ENCODE assay signal across 17 cellular contexts in the genomic region with DNA sequence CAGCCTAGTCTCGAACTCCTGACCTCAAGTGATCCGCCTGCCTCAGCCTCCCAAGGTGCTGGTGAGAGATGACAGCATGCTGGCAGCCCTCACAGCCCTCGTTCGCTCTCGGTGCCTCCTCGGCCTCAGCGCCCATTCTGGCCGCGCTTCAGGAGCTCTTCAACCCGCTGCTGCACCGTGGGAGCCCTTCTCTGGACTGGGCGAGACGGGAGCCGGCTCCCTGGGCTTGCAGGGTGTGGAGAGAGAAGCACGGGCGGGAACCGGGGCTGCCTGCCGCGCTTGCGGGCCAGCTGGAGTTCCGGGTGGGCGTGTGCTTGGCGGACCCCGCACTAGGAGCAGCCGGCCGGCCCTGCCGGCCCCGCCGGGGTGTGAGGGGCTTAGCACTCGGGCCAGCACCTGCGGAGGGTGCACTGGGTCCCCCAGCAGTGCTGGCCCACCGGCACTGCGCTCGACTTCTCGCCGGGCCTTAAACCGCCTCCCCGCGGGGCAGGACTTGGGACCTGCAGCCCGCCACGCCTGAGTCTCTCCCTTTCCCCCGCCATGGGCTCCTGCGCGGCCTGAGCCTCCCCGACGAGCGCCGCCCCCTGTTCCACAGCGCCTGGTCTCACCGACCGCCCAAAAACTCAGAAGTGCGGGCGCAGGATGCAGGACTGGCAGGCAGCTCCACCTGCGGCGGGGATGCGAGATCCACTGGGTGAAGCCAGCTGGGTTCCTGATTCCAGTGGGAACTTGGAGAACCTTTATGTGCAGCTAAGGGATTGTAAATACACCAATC. TPM values are rescaled to one million over a fixed set of nuclear protein-coding genes. Genes with fewer than 3 reads are reported as not detected.
DNase-seq lines count a peak whose midpoint lies in the region; ATAC-seq and TF ChIP-seq lines count a peak whose summit lies in the region.
"Had no signal": no experiment of that assay in that cellular context is flagged by ENCODE, and none has a peak within 500 bp of the region (broad histone marks: within the 10 kb centered on the region; RNA-seq: fewer than 3 reads in every experiment).

No MANE protein-coding gene starts in this region.

- peak overlapping the region; percentile 40 to 77 (median 65) for H3K4me2 ChIP-seq in BLaER1 treated with 17β-estradiol and CSF1 and Interleukin-3, amounts not matched to agents 10 nM and 100 nM

- peak overlapping the region in 4 of 11 experiments; percentile 33 to 56 (median 40); a peak in 7 of 22 replicates for H3K9ac ChIP-seq in BLaER1 treated with 17β-estradiol and CSF1 and Interleukin-3, amounts not matched to agents 10 nM and 100 nM
- H3K9ac ChIP-seq in endodermal cell (ENCODE audit: extremely low read depth, low read length, poor library complexity, severe bottlenecking), result no peak overlapping the region

- no peaks in the 10 kb centered on the region for H3K36me3 Mint-ChIP-seq in endodermal cell (ENCODE audit: low read depth)
- no peaks in the 10 kb centered on the region for H3K36me3 Mint-ChIP-seq in CD4-positive, alpha-beta T cell (ENCODE audit: low read depth)

- peak overlapping the region; percentile 37 for H3K4me3 Mint-ChIP-seq in endodermal cell
- no peak overlapping the region for H3K4me3 Mint-ChIP-seq in CD4-positive, alpha-beta T cell
- H3K4me3 Mint-ChIP-seq: activated T-helper 17 cell treated with anti-CD3 and anti-CD28 coated beads, Interleukin-2, amount 50 U/mL, for 72 hours had no signal

- no peak overlapping the region for H3K27ac Mint-ChIP-seq in endodermal cell
- H3K27ac Mint-ChIP-seq in CD4-positive, alpha-beta T cell, result no peak overlapping the region
- H3K27ac Mint-ChIP-seq: activated T-helper 17 cell treated with anti-CD3 and anti-CD28 coated beads, Interleukin-2, amount 50 U/mL, for 72 hours had no signal

- peaks cover 26 to 38% (median 33%) of the 10 kb centered on the region in 11 experiments for H3K27me3 ChIP-seq in BLaER1 treated with 17β-estradiol and CSF1 and Interleukin-3, amounts not matched to agents 10 nM and 100 nM
- H3K27me3 ChIP-seq in endodermal cell (ENCODE audit: control insufficient read depth, insufficient read depth, low read length, poor library complexity, severe bottlenecking), result no peaks in the 10 kb centered on the region
- no peaks in the 10 kb centered on the region for H3K27me3 ChIP-seq in CD4-positive, alpha-beta T cell (ENCODE audit: control insufficient read depth, insufficient read depth, low read length)
- H3K27me3 ChIP-seq: ascending aorta had no signal

- H3K4me3 ChIP-seq in BLaER1 treated with 17β-estradiol and CSF1 and Interleukin-3, amounts not matched to agents 10 nM and 100 nM, result peak overlapping the region; percentile 45 to 65 (median 52)
- H3K4me3 ChIP-seq in GM12864 (ENCODE audit: low read depth, low read length), result peak overlapping the region; percentile 34
- H3K4me3 ChIP-seq in endodermal cell (ENCODE audit: low read length), result no peak overlapping the region

- H3K27me3 Mint-ChIP-seq in endodermal cell (ENCODE audit: insufficient read depth), result no peaks in the 10 kb centered on the region
- no peaks in the 10 kb centered on the region for H3K27me3 Mint-ChIP-seq in CD4-positive, alpha-beta T cell
- H3K27me3 Mint-ChIP-seq: activated T-helper 17 cell treated with anti-CD3 and anti-CD28 coated beads, Interleukin-2, amount 50 U/mL, for 72 hours had no signal

- peaks cover 14% of the 10 kb centered on the region for H3K9me3 Mint-ChIP-seq in endodermal cell
- H3K9me3 Mint-ChIP-seq in CD4-positive, alpha-beta T cell, result no peaks in the 10 kb centered on the region
- H3K9me3 Mint-ChIP-seq: activated T-helper 17 cell treated with anti-CD3 and anti-CD28 coated beads, Interleukin-2, amount 50 U/mL, for 72 hours had no signal

- no peaks in the 10 kb centered on the region for H3K36me3 ChIP-seq in BLaER1 treated with 17β-estradiol and CSF1 and Interleukin-3, amounts not matched to agents 10 nM and 100 nM
- H3K36me3 ChIP-seq in endodermal cell (ENCODE audit: control insufficient read depth, insufficient read depth, low read length), result no peaks in the 10 kb centered on the region
- H3K36me3 ChIP-seq: ascending aorta had no signal

- no peaks in the 10 kb centered on the region for H3K4me1 ChIP-seq in BLaER1 treated with 17β-estradiol and CSF1 and Interleukin-3, amounts not matched to agents 10 nM and 100 nM
- H3K4me1 ChIP-seq in endodermal cell (ENCODE audit: control insufficient read depth, insufficient read depth, low read length), result no peaks in the 10 kb centered on the region
- H3K4me1 ChIP-seq: ascending aorta had no signal

- no peak for ATAC-seq in GM19395 (IDR thresholded peaks at IDR 0.05; ENCODE audit: unreplicated experiment)
- ATAC-seq in CD4-positive, alpha-beta T cell (ENCODE audit: poor library complexity), result no peak
- ATAC-seq: activated T-helper 17 cell treated with anti-CD3 and anti-CD28 coated beads, Interleukin-2, amount 50 U/mL, for 72 hours had no signal

- DNase-seq in GM12864 (ENCODE audit: low read depth) (no peak), endodermal cell (no peak), retina (peak; percentile 6), G401 (ENCODE audit: low spot score) (no peak)
- DNase-seq in CD4-positive, alpha-beta T cell, result no peak
- DNase-seq: DMS153; foreskin fibroblast; kidney glomerular epithelial cell; midbrain; NCI-H1930; NK-92 treated with Interleukin-12 subunit alpha and Interleukin-12 subunit beta, amount 100 ng/mL, for 24 hours; stimulated activated CD4-positive, alpha-beta T cell treated with anti-CD3 and anti-CD28 coated beads, Interleukin-15, amount 100 ng/mL, for 24 hours; stimulated activated naive CD4-positive, alpha-beta T cell had no signal

- no peaks in the 10 kb centered on the region for H4K20me1 ChIP-seq in BLaER1 treated with 17β-estradiol and CSF1 and Interleukin-3, amounts not matched to agents 10 nM and 100 nM

- POLR2A ChIA-PET in CD4-positive, alpha-beta T cell (lab: Charles Lee), result interaction anchor here (0.8 kb wide), 1 partner anchor 31 kb away, joined by 3 read pairs; a partner anchor contains a TSS

- in situ Hi-C loops in G401 (cut with HindIII; ENCODE audit: low sequenced_read_pairs), result no loop called here

- H3K4me1 Mint-ChIP-seq in endodermal cell, result no peaks in the 10 kb centered on the region
- H3K4me1 Mint-ChIP-seq in CD4-positive, alpha-beta T cell (ENCODE audit: low read depth), result peaks cover 4% of the 10 kb centered on the region

- intact Hi-C loops in CD4-positive, alpha-beta T cell (cut with DNase I, micrococcal nuclease), result no loop called here

- H3K27ac ChIP-seq in BLaER1 treated with 17β-estradiol and CSF1 and Interleukin-3, amounts not matched to agents 10 nM and 100 nM, result no peak overlapping the region
- H3K27ac ChIP-seq in endodermal cell (ENCODE audit: low read depth, low read length), result no peak overlapping the region
- no peak overlapping the region for H3K27ac ChIP-seq in CD4-positive, alpha-beta T cell (ENCODE audit: low read depth, low read length)
- H3K27ac ChIP-seq: ascending aorta had no signal

- CTCF ChIA-PET in CD4-positive, alpha-beta T cell (lab: Charles Lee), result no interaction called here

- TF ChIP-seq CTCF in GM12864 (IDR thresholded peaks at IDR 0.05; ENCODE audit: low read depth, low read length, missing control alignments) (no peak), endodermal cell (conservative IDR thresholded peaks at IDR 0.05) (no peak)
- TF ChIP-seq CTCF in CD4-positive, alpha-beta T cell (IDR thresholded peaks at IDR 0.05), result no peak

- WGBS in endodermal cell (ENCODE audit: insufficient coverage in 1 of 2, insufficient read length in 1 of 2), 2 experiments, result 94 to 95% methylated on average over 30 to 56 of the region's 56 CpGs

- H3K9me3 ChIP-seq in BLaER1 treated with 17β-estradiol and CSF1 and Interleukin-3, amounts not matched to agents 10 nM and 100 nM (replicated peaks in 1 of 11), result peaks cover 14 to 20% (median 19%) of the 10 kb centered on the region in 11 experiments
- no peaks in the 10 kb centered on the region for H3K9me3 ChIP-seq in endodermal cell (ENCODE audit: control insufficient read depth, low read length)
- H3K9me3 ChIP-seq in CD4-positive, alpha-beta T cell (ENCODE audit: control insufficient read depth, low read length), result no peaks in the 10 kb centered on the region
- H3K9me3 ChIP-seq: ascending aorta had no signal

RNA-seq across cellular contexts. Expression of a gene that starts 31.5 kb away (rescaled TPM):
- total RNA-seq in endodermal cell, result 10 to 100 TPM; 43.7 to 45.4 TPM
- polyA plus RNA-seq in endodermal cell (2013, experiment 1 of 2), result 39.4 TPM
- polyA plus RNA-seq in endodermal cell (2013, experiment 2 of 2), result 39.3 TPM
- 20.7 and 36.3 TPM in 2 replicates for total RNA-seq in G401 (2014; rRNA removed; shearing (Covaris generic))
- total RNA-seq in CD4-positive, alpha-beta T cell, result 10 to 100 TPM; 60.8 to 62.9 TPM
